Comparison of ENCODE assay signal across 16 cellular contexts in the genomic region with DNA sequence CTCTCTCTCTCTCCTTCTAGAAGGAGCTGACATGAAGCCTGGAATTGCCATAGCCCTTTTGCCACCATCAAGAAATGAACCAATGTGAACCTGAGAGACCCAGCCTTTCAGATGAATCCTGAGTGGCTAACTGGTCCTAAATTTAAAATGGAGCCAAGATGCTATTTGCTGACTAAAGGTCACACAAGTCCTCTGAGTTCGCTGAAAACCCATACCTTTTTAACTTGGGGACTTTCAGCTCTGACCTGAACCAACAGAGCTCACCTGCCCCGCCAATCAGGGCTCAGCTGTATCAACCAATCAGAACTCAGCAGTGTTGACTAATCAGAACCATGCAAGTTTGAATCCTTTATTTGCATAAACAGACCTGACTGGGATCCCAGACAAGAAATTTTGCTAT.
DNase-seq lines count a peak whose midpoint lies in the region; ATAC-seq and TF ChIP-seq lines count a peak whose summit lies in the region.
"Had no signal": no experiment of that assay in that cellular context is flagged by ENCODE, and none has a peak within 500 bp of the region (broad histone marks: within the 10 kb centered on the region; RNA-seq: fewer than 3 reads in every experiment).

No MANE protein-coding gene starts in this region.

- H4K20me1 ChIP-seq in GM23338 (replicated peaks; ENCODE audit: insufficient read depth) = no peaks in the 10 kb centered on the region

- H3F3A ChIP-seq in GM23338 (replicated peaks; ENCODE audit: low read depth) = no peaks in the 10 kb centered on the region

- H3K27me3 ChIP-seq in GM23338 (ENCODE audit: insufficient read depth) (no peaks in the 10 kb centered on the region), Panc1 (ENCODE audit: control insufficient read depth, insufficient read depth, low read length) (no peaks in the 10 kb centered on the region)

- POLR2A ChIA-PET in Panc1 (lab: Charles Lee) = no interaction called here

- no peak overlapping the region for H3K27ac ChIP-seq in GM23338 (ENCODE audit: low read depth)
- H3K27ac ChIP-seq in Panc1 (ENCODE audit: low read length) = peak overlapping the region; percentile 73

- H3K4me1 ChIP-seq in GM23338 (ENCODE audit: insufficient read depth) = peaks cover 9% of the 10 kb centered on the region; the same call in 1 of the 2 replicates
- peaks cover 28% of the 10 kb centered on the region for H3K4me1 ChIP-seq in Panc1 (ENCODE audit: control insufficient read depth, insufficient read depth, low read length)

- H3K36me3 Mint-ChIP-seq in GM23338 (ENCODE audit: low read depth) = no peaks in the 10 kb centered on the region
- H3K36me3 Mint-ChIP-seq: CD4-positive, alpha-beta memory T cell had no signal

- peak overlapping the region; percentile 32; the same call in 1 of the 2 replicates for H2AFZ ChIP-seq in GM23338

- H3K36me3 ChIP-seq in GM23338 (ENCODE audit: insufficient read depth) = no peaks in the 10 kb centered on the region
- H3K36me3 ChIP-seq in Panc1 (ENCODE audit: control insufficient read depth, insufficient read depth, low read length) = no peaks in the 10 kb centered on the region
- H3K36me3 ChIP-seq: HAP-1 had no signal

- intact Hi-C loops in Panc1 (cut with micrococcal nuclease; ENCODE audit: unreplicated experiment) = no loop called here

- peaks cover 3% of the 10 kb centered on the region for H3K27me3 Mint-ChIP-seq in GM23338 (ENCODE audit: insufficient read depth, low read depth, poor library complexity)

- H3K4me2 ChIP-seq in GM23338 = no peak overlapping the region

- CTCF ChIA-PET in Panc1 (lab: Charles Lee) = no interaction called here

- ATAC-seq in GM23338 = no peak
- ATAC-seq in Panc1 = no peak

- no peaks in the 10 kb centered on the region for H3K9me3 ChIP-seq in Panc1 (ENCODE audit: control insufficient read depth, insufficient read depth, low read depth, low read length)
- H3K9me3 ChIP-seq: HAP-1 had no signal

- H3K27ac Mint-ChIP-seq in GM23338 = no peak overlapping the region
- H3K27ac Mint-ChIP-seq: HFFc6 had no signal

- in situ Hi-C loops in Panc1 (cut with HindIII; ENCODE audit: low pct_unique_long_range_greater_than_20kb, low sequenced_read_pairs) = no loop called here

- no peak overlapping the region for H3K4me3 Mint-ChIP-seq in GM23338
- H3K4me3 Mint-ChIP-seq: CD4-positive, alpha-beta memory T cell; HFFc6 had no signal

- no peak overlapping the region for H3K4me3 ChIP-seq in GM23338
- H3K4me3 ChIP-seq in Panc1 (ENCODE audit: low read depth in 2 of 2, low read length in 2 of 2) = no peak overlapping the region
- H3K4me3 ChIP-seq: HAP-1 had no signal

- no peaks in the 10 kb centered on the region for H3K9me3 Mint-ChIP-seq in GM23338
- H3K9me3 Mint-ChIP-seq: CD4-positive, alpha-beta memory T cell; HFFc6 had no signal

- TF ChIP-seq CTCF in GM23338 (conservative IDR thresholded peaks at IDR 0.05; ENCODE audit: low read depth in 2 of 2) (no peak), Panc1 (IDR thresholded peaks at IDR 0.05) (no peak)

- no TSS peak for BruUV-seq in Panc1 (replicated peaks; lab: Mats Ljungman, UMichigan)

- H3K79me2 ChIP-seq in GM23338 (replicated peaks; ENCODE audit: insufficient read depth) = no peaks in the 10 kb centered on the region

- H3K9me2 ChIP-seq in GM23338 (ENCODE audit: insufficient read depth) = 0 out of 2 replicates have a peak, but pooled peaks cover 3% of the 10 kb centered on the region

- H3K4me1 Mint-ChIP-seq in GM23338 = peaks cover 4% of the 10 kb centered on the region; the same call in 2 of the 3 replicates

- DNase-seq in GM23338 (ENCODE audit: low spot score) (no peak), Panc1 (ENCODE audit: low read depth, low spot score) (no peak), ecto neural progenitor cell (ENCODE audit: low spot score) (peak; percentile 11), NCI-H446 treated with DMSO at 0.1 percent for 48 hours (lab: John Stamatoyannopoulos, UW) (no peak), cerebellar cortex (ENCODE audit: low spot score) (no peak), NCI-H524 treated with DMSO at 0.1 percent for 48 hours (lab: John Stamatoyannopoulos, UW) (no peak)
- DNase-seq: C1 segment of cervical spinal cord; Calu3; CD4-positive, alpha-beta memory T cell; COR-L47; DMS53; DMS79 treated with DMSO at 0.1 percent for 48 hours; GF-D8; GOT3; HFFc6 had no signal

TF ChIP-seq in GM23338, 12 proteins besides CTCF, POLR2A, EP300 and RAD21 (continues in another document):
- no peak for TF ChIP-seq JUNB (IDR thresholded peaks at IDR 0.05; ENCODE audit: unreplicated experiment)
- TF ChIP-seq ZNF331 (CRISPR knock-in tag; IDR thresholded peaks at IDR 0.05; ENCODE audit: low read depth) = no peak
- TF ChIP-seq, protein P1, sequence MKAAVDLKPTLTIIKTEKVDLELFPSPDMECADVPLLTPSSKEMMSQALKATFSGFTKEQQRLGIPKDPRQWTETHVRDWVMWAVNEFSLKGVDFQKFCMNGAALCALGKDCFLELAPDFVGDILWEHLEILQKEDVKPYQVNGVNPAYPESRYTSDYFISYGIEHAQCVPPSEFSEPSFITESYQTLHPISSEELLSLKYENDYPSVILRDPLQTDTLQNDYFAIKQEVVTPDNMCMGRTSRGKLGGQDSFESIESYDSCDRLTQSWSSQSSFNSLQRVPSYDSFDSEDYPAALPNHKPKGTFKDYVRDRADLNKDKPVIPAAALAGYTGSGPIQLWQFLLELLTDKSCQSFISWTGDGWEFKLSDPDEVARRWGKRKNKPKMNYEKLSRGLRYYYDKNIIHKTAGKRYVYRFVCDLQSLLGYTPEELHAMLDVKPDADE (IDR thresholded peaks at IDR 0.05) = no peak
- TF ChIP-seq POLR2AphosphoS5 (IDR thresholded peaks at IDR 0.05; ENCODE audit: low read depth) = no peak
- TF ChIP-seq, protein P2, sequence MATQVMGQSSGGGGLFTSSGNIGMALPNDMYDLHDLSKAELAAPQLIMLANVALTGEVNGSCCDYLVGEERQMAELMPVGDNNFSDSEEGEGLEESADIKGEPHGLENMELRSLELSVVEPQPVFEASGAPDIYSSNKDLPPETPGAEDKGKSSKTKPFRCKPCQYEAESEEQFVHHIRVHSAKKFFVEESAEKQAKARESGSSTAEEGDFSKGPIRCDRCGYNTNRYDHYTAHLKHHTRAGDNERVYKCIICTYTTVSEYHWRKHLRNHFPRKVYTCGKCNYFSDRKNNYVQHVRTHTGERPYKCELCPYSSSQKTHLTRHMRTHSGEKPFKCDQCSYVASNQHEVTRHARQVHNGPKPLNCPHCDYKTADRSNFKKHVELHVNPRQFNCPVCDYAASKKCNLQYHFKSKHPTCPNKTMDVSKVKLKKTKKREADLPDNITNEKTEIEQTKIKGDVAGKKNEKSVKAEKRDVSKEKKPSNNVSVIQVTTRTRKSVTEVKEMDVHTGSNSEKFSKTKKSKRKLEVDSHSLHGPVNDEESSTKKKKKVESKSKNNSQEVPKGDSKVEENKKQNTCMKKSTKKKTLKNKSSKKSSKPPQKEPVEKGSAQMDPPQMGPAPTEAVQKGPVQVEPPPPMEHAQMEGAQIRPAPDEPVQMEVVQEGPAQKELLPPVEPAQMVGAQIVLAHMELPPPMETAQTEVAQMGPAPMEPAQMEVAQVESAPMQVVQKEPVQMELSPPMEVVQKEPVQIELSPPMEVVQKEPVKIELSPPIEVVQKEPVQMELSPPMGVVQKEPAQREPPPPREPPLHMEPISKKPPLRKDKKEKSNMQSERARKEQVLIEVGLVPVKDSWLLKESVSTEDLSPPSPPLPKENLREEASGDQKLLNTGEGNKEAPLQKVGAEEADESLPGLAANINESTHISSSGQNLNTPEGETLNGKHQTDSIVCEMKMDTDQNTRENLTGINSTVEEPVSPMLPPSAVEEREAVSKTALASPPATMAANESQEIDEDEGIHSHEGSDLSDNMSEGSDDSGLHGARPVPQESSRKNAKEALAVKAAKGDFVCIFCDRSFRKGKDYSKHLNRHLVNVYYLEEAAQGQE (IDR thresholded peaks at IDR 0.05; ENCODE audit: unreplicated experiment) = no peak
- TF ChIP-seq NANOG (IDR thresholded peaks at IDR 0.05; ENCODE audit: borderline replicate concordance) = no peak
- TF ChIP-seq CREB1 (CRISPR knock-in tag; IDR thresholded peaks at IDR 0.05; ENCODE audit: low read depth) = no peak
- no peak for TF ChIP-seq ZNF114 (CRISPR knock-in tag; IDR thresholded peaks at IDR 0.05)
